In genomic region chr3:135491478-135491877, GRCh38 we compare ENCODE assay signal across 1 cellular context.
TF ChIP-seq lines count a peak whose summit lies in the region.

No MANE protein-coding gene starts in this region.

TF ChIP-seq in WTC11, 78 proteins besides CTCF, POLR2A, EP300 and RAD21 (continued from another document):
- TF ChIP-seq AR (CRISPR knock-in tag; IDR thresholded peaks at IDR 0.05), result no peak
- TF ChIP-seq E2F4 (CRISPR knock-in tag; IDR thresholded peaks at IDR 0.05; ENCODE audit: borderline replicate concordance, low read depth), result no peak
- TF ChIP-seq, protein P1, sequence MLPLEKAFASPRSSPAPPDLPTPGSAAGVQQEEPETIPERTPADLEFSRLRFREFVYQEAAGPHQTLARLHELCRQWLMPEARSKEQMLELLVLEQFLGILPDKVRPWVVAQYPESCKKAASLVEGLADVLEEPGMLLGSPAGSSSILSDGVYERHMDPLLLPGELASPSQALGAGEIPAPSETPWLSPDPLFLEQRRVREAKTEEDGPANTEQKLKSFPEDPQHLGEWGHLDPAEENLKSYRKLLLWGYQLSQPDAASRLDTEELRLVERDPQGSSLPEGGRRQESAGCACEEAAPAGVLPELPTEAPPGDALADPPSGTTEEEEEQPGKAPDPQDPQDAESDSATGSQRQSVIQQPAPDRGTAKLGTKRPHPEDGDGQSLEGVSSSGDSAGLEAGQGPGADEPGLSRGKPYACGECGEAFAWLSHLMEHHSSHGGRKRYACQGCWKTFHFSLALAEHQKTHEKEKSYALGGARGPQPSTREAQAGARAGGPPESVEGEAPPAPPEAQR (CRISPR knock-in tag; IDR thresholded peaks at IDR 0.05), result no peak
- TF ChIP-seq SMAD4 (CRISPR knock-in tag; IDR thresholded peaks at IDR 0.05), result no peak
- no peak for TF ChIP-seq TEAD1 (CRISPR knock-in tag; IDR thresholded peaks at IDR 0.05)
- TF ChIP-seq GABPB1 (CRISPR knock-in tag; IDR thresholded peaks at IDR 0.05), result no peak
- TF ChIP-seq ZNF671 (CRISPR knock-in tag; IDR thresholded peaks at IDR 0.05), result no peak
- no peak for TF ChIP-seq FOXP1 (CRISPR knock-in tag; IDR thresholded peaks at IDR 0.05; ENCODE audit: borderline replicate concordance)
